ENCODE assay signal across 13 cellular contexts in genomic region chr7:125098377-125098970, GRCh38.
DNase-seq lines count a peak whose midpoint lies in the region; ATAC-seq and TF ChIP-seq lines count a peak whose summit lies in the region.
"Had no signal": no experiment of that assay in that cellular context is flagged by ENCODE, and none has a peak within 500 bp of the region (broad histone marks: within the 10 kb centered on the region; RNA-seq: fewer than 3 reads in every experiment).

No MANE protein-coding gene starts in this region.

- DNase-seq in SK-N-SH (no peak), heart left ventricle (no peak), T1000 (lab: John Stamatoyannopoulos, UW) (no peak), lower leg skin (ENCODE audit: low spot score in 2 of 2) (no peak)
- no peak for DNase-seq in activated naive CD8-positive, alpha-beta T cell treated with anti-CD3 and anti-CD28 coated beads for 36 hours
- DNase-seq: activated CD4-positive, alpha-beta T cell treated with anti-CD3 and anti-CD28 coated beads, Interleukin-2, amount 10 ng/mL, durations not matched to agents 24 days and 14 days; activated naive CD4-positive, alpha-beta T cell; mesendoderm; NCI-H524 treated with DMSO at 0.1 percent for 48 hours; tibial artery had no signal

- no peak for TF ChIP-seq EP300 in SK-N-SH (IDR thresholded peaks at IDR 0.05; ENCODE audit: borderline replicate concordance in 1 of 2, low read depth in 1 of 2, low read length in 1 of 2)

- H3K79me2 ChIP-seq in SK-N-SH (ENCODE audit: insufficient read depth) = no peaks in the 10 kb centered on the region

- H3K4me1 Mint-ChIP-seq in activated naive CD8-positive, alpha-beta T cell treated with anti-CD3 and anti-CD28 coated beads for 36 hours = no peaks in the 10 kb centered on the region
- H3K4me1 Mint-ChIP-seq: activated CD4-positive, alpha-beta T cell treated with anti-CD3 and anti-CD28 coated beads, Interleukin-2, amount 10 ng/mL, durations not matched to agents 24 days and 14 days had no signal

- CTCF ChIA-PET in SK-N-SH (lab: Yijun Ruan, JAX) = interaction anchor here (0.9 to 1.1 kb wide), 2 partner anchors 11 to 61 kb away, joined by 3 read pairs; no protein-coding TSS in a partner anchor

- H3K9me3 ChIP-seq in SK-N-SH (no peaks in the 10 kb centered on the region), heart left ventricle (no peaks in the 10 kb centered on the region)
- H3K9me3 ChIP-seq: tibial artery had no signal

- intact Hi-C loops in heart left ventricle (cut with DNase I) (no loop called here), lower leg skin (cut with DNase I; ENCODE audit: low total_unique reads) (no loop called here)

- POLR2A ChIA-PET in SK-N-SH (lab: Yijun Ruan, JAX) = no interaction called here

- H3K36me3 ChIP-seq in SK-N-SH (replicated peaks in 1 of 2; ENCODE audit: control insufficient read depth in 1 of 2, insufficient read depth in 2 of 2, low read length in 1 of 2) (no peaks in the 10 kb centered on the region), heart left ventricle (no peaks in the 10 kb centered on the region)
- H3K36me3 ChIP-seq: tibial artery had no signal

- no peak overlapping the region for H3K27ac ChIP-seq in SK-N-SH (ENCODE audit: low read depth in 2 of 2, low read length in 1 of 2)
- H3K27ac ChIP-seq in heart left ventricle = no peak overlapping the region
- H3K27ac ChIP-seq: tibial artery had no signal

- H3K4me3 ChIP-seq in SK-N-SH (ENCODE audit: low read depth in 2 of 2, low read length in 1 of 2) = no peak overlapping the region
- H3K4me3 ChIP-seq in heart left ventricle = no peak overlapping the region
- H3K4me3 ChIP-seq in lower leg skin (ENCODE audit: low read depth, poor library complexity, severe bottlenecking) = no peak overlapping the region
- H3K4me3 ChIP-seq: tibial artery had no signal

- no peak overlapping the region for H3K9ac ChIP-seq in SK-N-SH

- H3K4me2 ChIP-seq in SK-N-SH = no peak overlapping the region

- no peak for TF ChIP-seq CTCF in SK-N-SH (IDR thresholded peaks at IDR 0.05)
- TF ChIP-seq CTCF in heart left ventricle (IDR thresholded peaks at IDR 0.05) = no peak
- no peak for TF ChIP-seq CTCF in lower leg skin (IDR thresholded peaks at IDR 0.05)

- TF ChIP-seq RAD21 in SK-N-SH (IDR thresholded peaks at IDR 0.05; ENCODE audit: low read length) = no peak

- no peak overlapping the region for H3K27ac Mint-ChIP-seq in activated naive CD8-positive, alpha-beta T cell treated with anti-CD3 and anti-CD28 coated beads for 36 hours
- H3K27ac Mint-ChIP-seq: activated CD4-positive, alpha-beta T cell treated with anti-CD3 and anti-CD28 coated beads, Interleukin-2, amount 10 ng/mL, durations not matched to agents 24 days and 14 days had no signal

- H3K9me3 Mint-ChIP-seq in activated naive CD8-positive, alpha-beta T cell treated with anti-CD3 and anti-CD28 coated beads for 36 hours = no peaks in the 10 kb centered on the region
- H3K9me3 Mint-ChIP-seq: activated CD4-positive, alpha-beta T cell treated with anti-CD3 and anti-CD28 coated beads, Interleukin-2, amount 10 ng/mL, durations not matched to agents 24 days and 14 days had no signal

- H2AFZ ChIP-seq in SK-N-SH (ENCODE audit: low read depth) = no peak overlapping the region

- H3K9me2 ChIP-seq in SK-N-SH = no peaks in the 10 kb centered on the region

- no peak overlapping the region for H3K4me3 Mint-ChIP-seq in activated naive CD8-positive, alpha-beta T cell treated with anti-CD3 and anti-CD28 coated beads for 36 hours
- H3K4me3 Mint-ChIP-seq: activated CD4-positive, alpha-beta T cell treated with anti-CD3 and anti-CD28 coated beads, Interleukin-2, amount 10 ng/mL, durations not matched to agents 24 days and 14 days had no signal

- H4K20me1 ChIP-seq in SK-N-SH (ENCODE audit: insufficient read depth) = no peaks in the 10 kb centered on the region

- H3K27me3 Mint-ChIP-seq in activated naive CD8-positive, alpha-beta T cell treated with anti-CD3 and anti-CD28 coated beads for 36 hours = no peaks in the 10 kb centered on the region
- H3K27me3 Mint-ChIP-seq: activated CD4-positive, alpha-beta T cell treated with anti-CD3 and anti-CD28 coated beads, Interleukin-2, amount 10 ng/mL, durations not matched to agents 24 days and 14 days had no signal

- no peak for TF ChIP-seq POLR2A in heart left ventricle (IDR thresholded peaks at IDR 0.05)
- no peak for TF ChIP-seq POLR2A in lower leg skin (IDR thresholded peaks at IDR 0.05)

- H3K27me3 ChIP-seq in SK-N-SH (ENCODE audit: insufficient read depth) (no peaks in the 10 kb centered on the region), heart left ventricle (no peaks in the 10 kb centered on the region)
- H3K27me3 ChIP-seq: tibial artery had no signal

- no peaks in the 10 kb centered on the region for H3K36me3 Mint-ChIP-seq in activated naive CD8-positive, alpha-beta T cell treated with anti-CD3 and anti-CD28 coated beads for 36 hours

- H3K4me1 ChIP-seq in SK-N-SH (ENCODE audit: control insufficient read depth in 1 of 2, insufficient read depth in 2 of 2, low read depth in 1 of 2, low read length in 1 of 2) (no peaks in the 10 kb centered on the region), heart left ventricle (no peaks in the 10 kb centered on the region)
- H3K4me1 ChIP-seq: tibial artery had no signal

- WGBS in SK-N-SH (ENCODE audit: low lambda C conversion rate) = 76% methylated on average over 1 of the region's 1 CpG
- 48 to 79% (median 63%) methylated on average over 1 of the region's 1 CpG for WGBS in heart left ventricle, 4 donors
- WGBS in lower leg skin, 2 donors = 86 to 93% methylated on average over 1 of the region's 1 CpG

- H3F3A ChIP-seq in SK-N-SH (replicated peaks; ENCODE audit: insufficient read depth) = no peaks in the 10 kb centered on the region

- ATAC-seq in GM18511 (IDR thresholded peaks at IDR 0.05; ENCODE audit: unreplicated experiment) = peak; percentile 94
- ATAC-seq in GM21526 (IDR thresholded peaks at IDR 0.05; ENCODE audit: low FRiP score, unreplicated experiment) = peak; percentile 63
- peak; percentile 74 for ATAC-seq in HG03064 (IDR thresholded peaks at IDR 0.05; ENCODE audit: low read depth, unreplicated experiment)
- ATAC-seq in heart left ventricle = no peak

TF ChIP-seq in SK-N-SH, 30 proteins besides CTCF, POLR2A, EP300 and RAD21:
- TF ChIP-seq JUND (IDR thresholded peaks at IDR 0.05) (peak; percentile 23; the same call in 1 of the 2 replicates), CHD2 (IDR thresholded peaks at IDR 0.05; ENCODE audit: low read length, partially characterized antibody) (no peak), SMC3 (IDR thresholded peaks at IDR 0.05; ENCODE audit: low read depth, low read length) (no peak), PBX3 (IDR thresholded peaks at IDR 0.05) (peak; percentile 23; the same call in 1 of the 2 replicates)
TF ChIP-seq in SK-N-SH: peak in this region for 2.

Comparison
In these comparisons a context has a peak if more than half of its experiments do, and no peak if none do; other contexts are left out.
1. ATAC-seq: peak in GM18511 (single experiment), GM21526 (single experiment) and HG03064 (single experiment); none in heart left ventricle (0 of 4).